ENCODE assay signal across 15 cellular contexts in the genomic region with DNA sequence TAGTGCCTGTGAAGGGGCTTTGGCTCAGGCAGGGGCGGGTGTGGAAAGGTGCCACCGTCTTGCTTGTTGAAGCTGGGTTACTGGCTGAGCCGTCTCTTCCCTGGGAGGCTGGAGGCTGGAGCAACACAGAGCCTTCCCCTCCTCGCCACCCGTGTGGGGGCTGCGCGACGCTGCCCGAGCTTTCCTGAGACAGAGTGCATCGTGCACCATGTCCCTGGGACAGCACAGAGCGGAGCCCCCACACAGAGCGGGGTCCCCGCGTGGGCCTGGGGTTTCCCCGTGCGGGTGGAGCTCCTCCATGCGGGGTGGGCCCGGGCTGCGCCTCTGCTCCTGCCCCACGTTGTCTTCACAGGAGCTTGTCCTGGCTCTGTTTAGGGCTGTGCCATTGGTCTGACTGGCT.
DNase-seq lines count a peak whose midpoint lies in the region; ATAC-seq and TF ChIP-seq lines count a peak whose summit lies in the region.
"Had no signal": no experiment of that assay in that cellular context is flagged by ENCODE, and none has a peak within 500 bp of the region (broad histone marks: within the 10 kb centered on the region; RNA-seq: fewer than 3 reads in every experiment).

No MANE protein-coding gene starts in this region.

- intact Hi-C loops in cardiac septum (cut with DNase I): no loop called here
- intact Hi-C loops in left cardiac atrium (cut with DNase I): no loop called here

- H3K9me3 ChIP-seq in thoracic aorta (no peaks in the 10 kb centered on the region), HAP-1 (no peaks in the 10 kb centered on the region)
- H3K9me3 ChIP-seq: A549, MG63 had no signal

- peak overlapping the region; percentile 58 for H3K4me3 ChIP-seq in thoracic aorta
- no peak overlapping the region for H3K4me3 ChIP-seq in HAP-1
- H3K4me3 ChIP-seq: A549, MG63 had no signal

- ATAC-seq in left cardiac atrium: no peak
- no peak for ATAC-seq in thoracic aorta (ENCODE audit: insufficient number of reproducible peaks, low FRiP score, low read depth)
- ATAC-seq in HG03139 (IDR thresholded peaks at IDR 0.05; ENCODE audit: unreplicated experiment): no peak
- ATAC-seq: PC-3 had no signal

- H3K9me3 Mint-ChIP-seq in chondrocyte (ENCODE audit: low read depth): peaks cover 4% of the 10 kb centered on the region
- H3K9me3 Mint-ChIP-seq in nephron: peaks cover 14% of the 10 kb centered on the region

- in situ Hi-C loops in HAP-1 (cut with MboI; ENCODE audit: low sequenced_read_pairs): no loop called here

- H3K27ac Mint-ChIP-seq in chondrocyte (ENCODE audit: unreplicated experiment) (no peak overlapping the region), nephron (peak overlapping the region in 2 of 3 experiments; percentile 71 to 87)

- H3K27me3 Mint-ChIP-seq in chondrocyte (ENCODE audit: low read depth): no peaks in the 10 kb centered on the region
- peaks cover 5% of the 10 kb centered on the region for H3K27me3 Mint-ChIP-seq in nephron (ENCODE audit: low read depth)

- no peak overlapping the region for H3K4me3 Mint-ChIP-seq in chondrocyte (ENCODE audit: unreplicated experiment)
- H3K4me3 Mint-ChIP-seq in nephron: no peak overlapping the region

- TF ChIP-seq CTCF in chondrocyte (IDR thresholded peaks at IDR 0.05) (no peak), nephron (IDR thresholded peaks at IDR 0.05; ENCODE audit: unreplicated experiment in 3 of 3) (no peak), thoracic aorta (IDR thresholded peaks at IDR 0.05) (no peak)

- H3K36me3 ChIP-seq in thoracic aorta (no peaks in the 10 kb centered on the region), HAP-1 (replicated peaks) (no peaks in the 10 kb centered on the region)
- H3K36me3 ChIP-seq: MG63 had no signal

- H3K36me3 Mint-ChIP-seq in chondrocyte (ENCODE audit: low read depth) (no peaks in the 10 kb centered on the region), nephron (ENCODE audit: low read depth) (peaks cover 7% of the 10 kb centered on the region)

- H3K27me3 ChIP-seq in thoracic aorta (replicated peaks; ENCODE audit: insufficient read depth) (no peaks in the 10 kb centered on the region), HAP-1 (ENCODE audit: low read depth) (no peaks in the 10 kb centered on the region)
- H3K27me3 ChIP-seq: MG63 had no signal

- H3K4me1 Mint-ChIP-seq in chondrocyte (ENCODE audit: low read depth) (peaks cover 20% of the 10 kb centered on the region), nephron (peaks cover 37% of the 10 kb centered on the region)

- DNase-seq in cardiac septum (ENCODE audit: low spot score) (peak; percentile 33), left cardiac atrium (no peak), chondrocyte (ENCODE audit: low spot score) (peak; percentile 85), thoracic aorta (ENCODE audit: low spot score) (no peak), HAP-1 (ENCODE audit: low spot score in 2 of 2) (no peak)
- no peak for DNase-seq in activated CD4-positive, CD25-positive, alpha-beta regulatory T cell (lab: John Stamatoyannopoulos, UW)
- DNase-seq: Caco-2, DMS79, MG63, NCI-H1105, NCI-H187, PC-3 had no signal

- H3K4me1 ChIP-seq in thoracic aorta (ENCODE audit: control insufficient read depth in 1 of 2, low read depth in 2 of 2) (peaks cover 10 to 57% of the 10 kb centered on the region in 2 donors), HAP-1 (no peaks in the 10 kb centered on the region)
- H3K4me1 ChIP-seq: A549, Caco-2 had no signal

- H3K27ac ChIP-seq in thoracic aorta: no peak overlapping the region
- H3K27ac ChIP-seq: A549 had no signal

Comparison
In these comparisons a context has a peak if more than half of its experiments do, and no peak if none do; other contexts are left out.
1. DNase-seq: peak in cardiac septum (single experiment) and chondrocyte (single experiment); none in left cardiac atrium (single experiment), thoracic aorta (single experiment), HAP-1 (0 of 2) and activated CD4-positive, CD25-positive, alpha-beta regulatory T cell (0 of 4).